7 cellular contexts compared by ENCODE assay signal in the genomic region with DNA sequence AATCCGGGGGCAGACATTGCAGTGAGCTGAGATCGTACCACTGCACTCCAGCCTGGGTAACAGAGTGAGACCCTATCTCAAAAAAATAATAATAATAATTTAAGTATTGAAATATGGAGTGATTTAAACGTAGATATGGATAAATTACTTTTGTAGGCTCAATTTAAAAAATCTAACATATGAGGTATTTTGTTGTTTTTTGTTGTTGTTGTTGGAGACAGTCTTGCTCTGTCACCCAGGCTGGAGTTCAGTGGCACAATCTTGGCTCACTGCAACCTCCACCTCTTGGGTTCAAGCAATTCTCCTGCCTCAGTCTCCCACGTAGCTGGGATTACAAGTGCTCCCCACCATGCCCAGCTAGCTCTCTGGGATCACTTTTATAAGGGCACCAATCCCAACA. TPM values are rescaled to one million over a fixed set of nuclear protein-coding genes. Genes with fewer than 3 reads are reported as not detected.
DNase-seq lines count a peak whose midpoint lies in the region; ATAC-seq, FAIRE-seq and TF ChIP-seq lines count a peak whose summit lies in the region.
"Not testable (repeated sequence)": the region's sequence is repeated elsewhere in the genome, so short reads cannot be mapped to it uniquely, and the experiment has no call there.

No MANE protein-coding gene starts in this region.

- FAIRE-seq in K562 (lab: Jason Lieb, UNC) = not testable (repeated sequence)

- peaks cover 60% of the 10 kb centered on the region for H3K4me1 Mint-ChIP-seq in CD8-positive, alpha-beta T cell (ENCODE audit: low read depth)
- peaks cover 44% of the 10 kb centered on the region for H3K4me1 Mint-ChIP-seq in activated CD4-positive, alpha-beta T cell treated with anti-CD3 and anti-CD28 coated beads, Interleukin-2, amount 10 ng/mL, durations not matched to agents 7 days and 5 days
- peaks cover 60% of the 10 kb centered on the region for H3K4me1 Mint-ChIP-seq in activated naive CD4-positive, alpha-beta T cell treated with anti-CD3 and anti-CD28 coated beads, Interleukin-2, amount 50 U/mL, for 24 hours
- H3K4me1 Mint-ChIP-seq in nephron (peaks cover 44% of the 10 kb centered on the region), type B pancreatic cell (ENCODE audit: unreplicated experiment) (peaks cover 29% of the 10 kb centered on the region)

- not testable (repeated sequence) for TF ChIP-seq CTCF in CD8-positive, alpha-beta T cell (IDR thresholded peaks at IDR 0.05); Loucy (conservative IDR thresholded peaks at IDR 0.05; ENCODE audit: low read length); K562 (IDR thresholded peaks at IDR 0.05 in 2 of 3, conservative IDR thresholded peaks at IDR 0.05 in 1 of 3; ENCODE audit: insufficient read depth in 2 of 3, low read depth in 1 of 3, low read length in 3 of 3); nephron (IDR thresholded peaks at IDR 0.05; ENCODE audit: unreplicated experiment in 3 of 3); type B pancreatic cell (conservative IDR thresholded peaks at IDR 0.05)

- CTCF ChIA-PET in CD8-positive, alpha-beta T cell (lab: Charles Lee); activated CD4-positive, alpha-beta T cell treated with anti-CD3 and anti-CD28 coated beads, Interleukin-2, amount 10 ng/mL, durations not matched to agents 7 days and 5 days (lab: Charles Lee); K562 (lab: Yijun Ruan, JAX; ENCODE audit: low intra/inter-chr PET ratio): not testable (repeated sequence)

- H3K36me3 Mint-ChIP-seq in CD8-positive, alpha-beta T cell = peaks cover 35% of the 10 kb centered on the region
- H3K36me3 Mint-ChIP-seq in activated CD4-positive, alpha-beta T cell treated with anti-CD3 and anti-CD28 coated beads, Interleukin-2, amount 10 ng/mL, durations not matched to agents 7 days and 5 days (ENCODE audit: low read depth) = peaks cover 32% of the 10 kb centered on the region
- peaks cover 19% of the 10 kb centered on the region for H3K36me3 Mint-ChIP-seq in activated naive CD4-positive, alpha-beta T cell treated with anti-CD3 and anti-CD28 coated beads, Interleukin-2, amount 50 U/mL, for 24 hours
- H3K36me3 Mint-ChIP-seq in nephron (ENCODE audit: low read depth) (peaks cover 26% of the 10 kb centered on the region), type B pancreatic cell (peaks cover 25% of the 10 kb centered on the region)

- H3K9me3 ChIP-seq in CD8-positive, alpha-beta T cell (ENCODE audit: low read length); Loucy (ENCODE audit: insufficient read depth, low read depth, low read length); K562 (replicated peaks; ENCODE audit: control insufficient read depth, insufficient read depth, low read depth, low read length): not testable (repeated sequence)

- H3K4me2 ChIP-seq in Loucy (ENCODE audit: low read depth, low read length, poor library complexity, severe bottlenecking) (peak overlapping the region; percentile 86), K562 (ENCODE audit: insufficient read depth, low read length) (0 out of 2 replicates have a peak overlapping the region, but pooled peaks have one; percentile 18)

- not testable (repeated sequence) for H3K9me3 Mint-ChIP-seq in CD8-positive, alpha-beta T cell; activated CD4-positive, alpha-beta T cell treated with anti-CD3 and anti-CD28 coated beads, Interleukin-2, amount 10 ng/mL, durations not matched to agents 7 days and 5 days; activated naive CD4-positive, alpha-beta T cell treated with anti-CD3 and anti-CD28 coated beads, Interleukin-2, amount 50 U/mL, for 24 hours; nephron; type B pancreatic cell

- peaks cover 92% of the 10 kb centered on the region for H3K79me2 ChIP-seq in Loucy (ENCODE audit: insufficient read depth, low read length)
- peaks cover 95% of the 10 kb centered on the region for H3K79me2 ChIP-seq in K562 (ENCODE audit: control insufficient read depth, insufficient read depth, low read length)

- DNase-seq in CD8-positive, alpha-beta T cell; activated CD4-positive, alpha-beta T cell treated with anti-CD3 and anti-CD28 coated beads, Interleukin-2, amount 10 ng/mL, durations not matched to agents 7 days and 5 days; K562 (ENCODE audit: extremely low read depth in 1 of 4, low spot score in 3 of 4); type B pancreatic cell (ENCODE audit: extremely low spot score, unreplicated experiment): not testable (repeated sequence)

- peaks cover 42% of the 10 kb centered on the region for H3K4me1 ChIP-seq in CD8-positive, alpha-beta T cell (ENCODE audit: insufficient read depth, low read length)
- H3K4me1 ChIP-seq in Loucy (ENCODE audit: insufficient read depth, low read length, poor library complexity, severe bottlenecking) = peaks cover 48% of the 10 kb centered on the region
- not testable (repeated sequence) for H3K4me1 ChIP-seq in K562 (replicated peaks in 1 of 2; ENCODE audit: control insufficient read depth in 2 of 2, insufficient read depth in 2 of 2, low read length in 2 of 2)

- TF ChIP-seq POLR2A in K562 (conservative IDR thresholded peaks at IDR 0.05) = not testable (repeated sequence)

- in situ Hi-C loops in K562 (cut with MboI) = not testable (repeated sequence)

- not testable (repeated sequence) for H3K27me3 Mint-ChIP-seq in CD8-positive, alpha-beta T cell (ENCODE audit: low read depth); activated CD4-positive, alpha-beta T cell treated with anti-CD3 and anti-CD28 coated beads, Interleukin-2, amount 10 ng/mL, durations not matched to agents 7 days and 5 days; activated naive CD4-positive, alpha-beta T cell treated with anti-CD3 and anti-CD28 coated beads, Interleukin-2, amount 50 U/mL, for 24 hours; nephron (ENCODE audit: low read depth); type B pancreatic cell

- not testable (repeated sequence) for H3K9ac ChIP-seq in Loucy (ENCODE audit: low read depth, low read length, poor library complexity, severe bottlenecking); K562 (ENCODE audit: insufficient read depth in 1 of 2, low read depth in 2 of 2, low read length in 2 of 2)

- POLR2A ChIA-PET in CD8-positive, alpha-beta T cell (lab: Charles Lee); activated CD4-positive, alpha-beta T cell treated with anti-CD3 and anti-CD28 coated beads, Interleukin-2, amount 10 ng/mL, durations not matched to agents 7 days and 5 days (lab: Charles Lee): not testable (repeated sequence)
- POLR2A ChIA-PET in K562 (lab: Yijun Ruan, JAX) = interaction anchor here (1.4 kb wide), 1 partner anchor 13 kb away, joined by 3 read pairs; no protein-coding TSS in a partner anchor

- not testable (repeated sequence) for H3K4me3 ChIP-seq in CD8-positive, alpha-beta T cell (ENCODE audit: low read depth, low read length); K562
- peak overlapping the region; percentile 67 for H3K4me3 ChIP-seq in Loucy (ENCODE audit: low read length, poor library complexity, severe bottlenecking)

- H3K9me2 ChIP-seq in Loucy (replicated peaks; ENCODE audit: low read depth, low read length) = not testable (repeated sequence)

- H3K27me3 ChIP-seq in CD8-positive, alpha-beta T cell (ENCODE audit: insufficient read depth, low read length); Loucy (ENCODE audit: insufficient read depth, low read length, poor library complexity, severe bottlenecking); K562 (ENCODE audit: control insufficient read depth in 2 of 2, insufficient read depth in 2 of 2, low read length in 2 of 2): not testable (repeated sequence)

- peak overlapping the region; percentile 1 for H3K4me3 Mint-ChIP-seq in CD8-positive, alpha-beta T cell
- H3K4me3 Mint-ChIP-seq in activated CD4-positive, alpha-beta T cell treated with anti-CD3 and anti-CD28 coated beads, Interleukin-2, amount 10 ng/mL, durations not matched to agents 7 days and 5 days = not testable (repeated sequence)
- peak overlapping the region; percentile 27 for H3K4me3 Mint-ChIP-seq in activated naive CD4-positive, alpha-beta T cell treated with anti-CD3 and anti-CD28 coated beads, Interleukin-2, amount 50 U/mL, for 24 hours
- H3K4me3 Mint-ChIP-seq in nephron (peak overlapping the region in 2 of 3 experiments; percentile 40 to 60), type B pancreatic cell (peak overlapping the region; percentile 60)

- H3K9me1 ChIP-seq in K562 (ENCODE audit: control insufficient read depth, insufficient read depth, low read length) = not testable (repeated sequence)

- not testable (repeated sequence) for H3K27ac Mint-ChIP-seq in CD8-positive, alpha-beta T cell; activated naive CD4-positive, alpha-beta T cell treated with anti-CD3 and anti-CD28 coated beads, Interleukin-2, amount 50 U/mL, for 24 hours; nephron; type B pancreatic cell
- H3K27ac Mint-ChIP-seq in activated CD4-positive, alpha-beta T cell treated with anti-CD3 and anti-CD28 coated beads, Interleukin-2, amount 10 ng/mL, durations not matched to agents 7 days and 5 days = peak overlapping the region; percentile 73

- intact Hi-C loops in CD8-positive, alpha-beta T cell (cut with DNase I, micrococcal nuclease) = loop anchor here in 1 of 2 experiments (5.0 kb wide), 2 partner anchors 273 to 1503 kb away; a partner anchor contains a TSS
- intact Hi-C loops in K562 (cut with micrococcal nuclease) = not testable (repeated sequence)

- not testable (repeated sequence) for ATAC-seq in CD8-positive, alpha-beta T cell; K562

- whole genome bisulfite sequencing in K562 (ENCODE audit: insufficient coverage, low coverage, missing lambda C conversion rate) = 56% methylated on average over 4 of the region's 4 CpGs

- not testable (repeated sequence) for H3K36me3 ChIP-seq in CD8-positive, alpha-beta T cell (ENCODE audit: insufficient read depth, low read length); Loucy (ENCODE audit: insufficient read depth, low read length)
- H3K36me3 ChIP-seq in K562 (ENCODE audit: control insufficient read depth, insufficient read depth, low read length) = peaks cover 36% of the 10 kb centered on the region

- TF ChIP-seq EP300 in K562 (IDR thresholded peaks at IDR 0.05; ENCODE audit: low read length) = not testable (repeated sequence)

- not testable (repeated sequence) for BruUV-seq in K562 (replicated peaks; lab: Mats Ljungman, UMichigan)

- H3F3A ChIP-seq in Loucy (ENCODE audit: low read depth) = not testable (repeated sequence)

- H4K20me1 ChIP-seq in Loucy (ENCODE audit: insufficient read depth, low read length, poor library complexity, severe bottlenecking) = peaks cover 33% of the 10 kb centered on the region
- H4K20me1 ChIP-seq in K562 (replicated peaks; ENCODE audit: control insufficient read depth, insufficient read depth, low read length) = not testable (repeated sequence)

- not testable (repeated sequence) for H2AFZ ChIP-seq in Loucy (ENCODE audit: low read length); K562 (ENCODE audit: low read depth, low read length)

- not testable (repeated sequence) for H3K27ac ChIP-seq in CD8-positive, alpha-beta T cell (ENCODE audit: low read depth, low read length); K562 (ENCODE audit: extremely low read depth, low read depth, low read length)

- not testable (repeated sequence) for TF ChIP-seq RAD21 in K562 (CRISPR knock-in tag; conservative IDR thresholded peaks at IDR 0.05 in 1 of 2, IDR thresholded peaks at IDR 0.05 in 1 of 2)

RNA-seq across cellular contexts. Expression of a gene that starts 2.7 kb away (rescaled TPM):
- total RNA-seq in CD8-positive, alpha-beta T cell = 10 to 100 TPM; 13.1 to 14.3 TPM
- total RNA-seq in activated CD4-positive, alpha-beta T cell treated with anti-CD3 and anti-CD28 coated beads, Interleukin-2, amount 10 ng/mL, durations not matched to agents 7 days and 5 days = 10 to 100 TPM; 30.0 to 32.0 TPM
- 10.8 and 88.8 TPM in 2 replicates for total RNA-seq in K562 (2011; cell fraction: chromatin; rRNA removed; ENCODE audit: low replicate concordance)
- 8.8 and 14.1 TPM in 2 replicates for total RNA-seq in K562 (2011; cell fraction: nucleolus; rRNA removed)
- total RNA-seq in K562 (2011; cell fraction: nucleoplasm; rRNA removed) = 17.6 and 19.9 TPM in 2 replicates
- 11.1 and 12.8 TPM in 2 replicates for total RNA-seq in K562 (2014; rRNA removed)
- 27.9 and 31.6 TPM in 2 replicates for total RNA-seq in K562 (2014; rRNA removed; fragmentation: Illumina TruSeq; extraction: Trizol)
- 21.4 and 28.8 TPM in 2 replicates for total RNA-seq in K562 (2015; rRNA removed; fragmentation: Illumina TruSeq; extraction: Trizol)
- 25.3 and 26.5 TPM in 2 replicates for total RNA-seq in K562 (2021)
- polyA plus RNA-seq in K562 (2011; rRNA removed) = 8.7 and 14.6 TPM in 2 replicates
- 1.3 and 1.9 TPM in 2 replicates for polyA plus RNA-seq in K562 (2011; cell fraction: cytosol; rRNA removed)
- 3.8 and 4.3 TPM in 2 replicates for polyA plus RNA-seq in K562 (2011; cell fraction: nucleus; rRNA removed)
- 11.7 and 15.0 TPM in 2 replicates for polyA plus RNA-seq in K562 (2012)
- polyA plus RNA-seq in K562 (2014; fragmentation: Illumina TruSeq; extraction: Trizol) = 18.0 and 22.1 TPM in 2 replicates
- polyA plus RNA-seq in K562 (2014; fragmentation: Nextera tagmentation; extraction: Ambion mirVana) = 10 to 100 TPM in 1 of 2 experiments, 1 to 10 TPM in 1; 9.1 to 14.7 TPM
- polyA plus RNA-seq in K562 (2014; rRNA removed) = 12.0 and 13.1 TPM in 2 replicates
- 46.4 and 54.8 TPM in 2 replicates for polyA minus RNA-seq in K562 (2011; rRNA and poly(A)+ RNA removed)
- polyA minus RNA-seq in K562 (2011; cell fraction: cytosol; rRNA and poly(A)+ RNA removed) = 5.2 and 9.5 TPM in 2 replicates
- polyA minus RNA-seq in K562 (2011; cell fraction: nucleus; rRNA and poly(A)+ RNA removed) = 25.6 and 47.9 TPM in 2 replicates
- 28.4 and 32.5 TPM in 2 replicates for total RNA-seq in type B pancreatic cell (ENCODE audit: low replicate concordance)

RNA-seq across cellular contexts. Expression of a gene that starts 3.0 kb away (rescaled TPM):
- 10 to 100 TPM; 60.8 to 64.5 TPM for total RNA-seq in CD8-positive, alpha-beta T cell
- 10 to 100 TPM; 31.8 to 35.8 TPM for total RNA-seq in activated CD4-positive, alpha-beta T cell treated with anti-CD3 and anti-CD28 coated beads, Interleukin-2, amount 10 ng/mL, durations not matched to agents 7 days and 5 days
- 13.1 and 40.1 TPM in 2 replicates for total RNA-seq in K562 (2011; cell fraction: chromatin; rRNA removed; ENCODE audit: low replicate concordance)
- 5.5 and 6.2 TPM in 2 replicates for total RNA-seq in K562 (2011; cell fraction: nucleolus; rRNA removed)
- 10.2 and 11.1 TPM in 2 replicates for total RNA-seq in K562 (2011; cell fraction: nucleoplasm; rRNA removed)
- total RNA-seq in K562 (2014; rRNA removed) (27.5 and 31.6 TPM in 2 replicates), K562 (2014; rRNA removed; fragmentation: Illumina TruSeq; extraction: Trizol) (48.9 and 57.9 TPM in 2 replicates), K562 (2015; rRNA removed; fragmentation: Illumina TruSeq; extraction: Trizol) (38.9 and 42.7 TPM in 2 replicates), K562 (2021) (34.2 and 34.5 TPM in 2 replicates), type B pancreatic cell (ENCODE audit: low replicate concordance) (41.7 and 69.7 TPM in 2 replicates)
- polyA plus RNA-seq in K562 (2011; rRNA removed) (28.5 and 43.7 TPM in 2 replicates), K562 (2014; fragmentation: Illumina TruSeq; extraction: Trizol) (37.1 and 41.3 TPM in 2 replicates), K562 (2014; fragmentation: Nextera tagmentation; extraction: Ambion mirVana) (1 to 10 TPM; 6.0 to 8.5 TPM), K562 (2014; rRNA removed) (22.7 and 23.5 TPM in 2 replicates)
- 12.6 and 25.3 TPM in 2 replicates for polyA plus RNA-seq in K562 (2011; cell fraction: cytosol; rRNA removed)
- polyA plus RNA-seq in K562 (2011; cell fraction: nucleus; rRNA removed) = 22.6 and 28.2 TPM in 2 replicates
- polyA plus RNA-seq in K562 (2012) = 18.6 and 20.2 TPM in 2 replicates
- 50.7 and 51.3 TPM in 2 replicates for polyA minus RNA-seq in K562 (2011; rRNA and poly(A)+ RNA removed)
- 14.7 and 23.6 TPM in 2 replicates for polyA minus RNA-seq in K562 (2011; cell fraction: cytosol; rRNA and poly(A)+ RNA removed)
- polyA minus RNA-seq in K562 (2011; cell fraction: nucleus; rRNA and poly(A)+ RNA removed) = 10.2 and 18.2 TPM in 2 replicates

RNA-seq across cellular contexts. Expression of a gene that starts 57.0 kb away (rescaled TPM):
- 1 to 10 TPM; 3.3 to 3.7 TPM for total RNA-seq in CD8-positive, alpha-beta T cell
- total RNA-seq in activated CD4-positive, alpha-beta T cell treated with anti-CD3 and anti-CD28 coated beads, Interleukin-2, amount 10 ng/mL, durations not matched to agents 7 days and 5 days = 10 to 100 TPM; 31.1 to 32.0 TPM
- total RNA-seq in K562 (2011; cell fraction: chromatin; rRNA removed; ENCODE audit: low replicate concordance) = 6.6 and 22.6 TPM in 2 replicates
- total RNA-seq in K562 (2011; cell fraction: nucleolus; rRNA removed) = 4.8 and 6.6 TPM in 2 replicates
- 6.9 and 7.6 TPM in 2 replicates for total RNA-seq in K562 (2011; cell fraction: nucleoplasm; rRNA removed)
- total RNA-seq in K562 (2014; rRNA removed) (10.9 and 12.4 TPM in 2 replicates), K562 (2014; rRNA removed; fragmentation: Illumina TruSeq; extraction: Trizol) (19.1 and 23.8 TPM in 2 replicates), K562 (2015; rRNA removed; fragmentation: Illumina TruSeq; extraction: Trizol) (16.4 and 18.2 TPM in 2 replicates), K562 (2021) (12.2 and 12.5 TPM in 2 replicates), type B pancreatic cell (ENCODE audit: low replicate concordance) (10.7 and 14.6 TPM in 2 replicates)
- polyA plus RNA-seq in K562 (2011; rRNA removed) (15.5 and 19.2 TPM in 2 replicates), K562 (2014; fragmentation: Illumina TruSeq; extraction: Trizol) (19.3 and 21.5 TPM in 2 replicates), K562 (2014; fragmentation: Nextera tagmentation; extraction: Ambion mirVana) (10 to 100 TPM; 12.7 to 18.8 TPM), K562 (2014; rRNA removed) (11.7 and 12.7 TPM in 2 replicates)
- 3.3 and 8.9 TPM in 2 replicates for polyA plus RNA-seq in K562 (2011; cell fraction: cytosol; rRNA removed)
- polyA plus RNA-seq in K562 (2011; cell fraction: nucleus; rRNA removed) = 14.0 and 22.1 TPM in 2 replicates
- 10.9 and 12.9 TPM in 2 replicates for polyA plus RNA-seq in K562 (2012)
- polyA minus RNA-seq in K562 (2011; rRNA and poly(A)+ RNA removed) = 14.7 and 16.5 TPM in 2 replicates
- 4.6 and 7.4 TPM in 2 replicates for polyA minus RNA-seq in K562 (2011; cell fraction: cytosol; rRNA and poly(A)+ RNA removed)
- polyA minus RNA-seq in K562 (2011; cell fraction: nucleus; rRNA and poly(A)+ RNA removed) = 6.2 and 12.8 TPM in 2 replicates

RNA-seq across cellular contexts. Expression of a gene that starts 57.2 kb away (rescaled TPM):
- 10 to 100 TPM in 1 of 2 experiments, 1 to 10 TPM in 1; 10.0 to 10.4 TPM for total RNA-seq in CD8-positive, alpha-beta T cell
- total RNA-seq in activated CD4-positive, alpha-beta T cell treated with anti-CD3 and anti-CD28 coated beads, Interleukin-2, amount 10 ng/mL, durations not matched to agents 7 days and 5 days = 10 to 100 TPM; 14.7 to 20.0 TPM
- total RNA-seq in K562 (2011; cell fraction: chromatin; rRNA removed; ENCODE audit: low replicate concordance) = 0.60 and 3.7 TPM in 2 replicates
- 0.67 and 1.1 TPM in 2 replicates for total RNA-seq in K562 (2011; cell fraction: nucleolus; rRNA removed)
- 3.1 and 7.3 TPM in 2 replicates for total RNA-seq in K562 (2011; cell fraction: nucleoplasm; rRNA removed)
- total RNA-seq in K562 (2014; rRNA removed) (16.5 and 17.2 TPM in 2 replicates), K562 (2014; rRNA removed; fragmentation: Illumina TruSeq; extraction: Trizol) (31.6 and 37.3 TPM in 2 replicates), K562 (2015; rRNA removed; fragmentation: Illumina TruSeq; extraction: Trizol) (18.1 and 18.5 TPM in 2 replicates), K562 (2021) (20.5 and 22.6 TPM in 2 replicates), type B pancreatic cell (ENCODE audit: low replicate concordance) (6.5 and 10.9 TPM in 2 replicates)
- polyA plus RNA-seq in K562 (2011; rRNA removed) (22.3 and 26.0 TPM in 2 replicates), K562 (2014; fragmentation: Illumina TruSeq; extraction: Trizol) (15.3 and 15.8 TPM in 2 replicates), K562 (2014; fragmentation: Nextera tagmentation; extraction: Ambion mirVana) (10 to 100 TPM; 27.1 to 28.7 TPM), K562 (2014; rRNA removed) (19.5 and 24.1 TPM in 2 replicates)
- polyA plus RNA-seq in K562 (2011; cell fraction: cytosol; rRNA removed) = 2.4 and 9.9 TPM in 2 replicates
- polyA plus RNA-seq in K562 (2011; cell fraction: nucleus; rRNA removed) = 1.1 and 3.3 TPM in 2 replicates
- 22.9 and 23.1 TPM in 2 replicates for polyA plus RNA-seq in K562 (2012)
- 6.1 and 9.7 TPM in 2 replicates for polyA minus RNA-seq in K562 (2011; rRNA and poly(A)+ RNA removed)
- 4.8 and 5.2 TPM in 2 replicates for polyA minus RNA-seq in K562 (2011; cell fraction: cytosol; rRNA and poly(A)+ RNA removed)
- 0.67 and 2.7 TPM in 2 replicates for polyA minus RNA-seq in K562 (2011; cell fraction: nucleus; rRNA and poly(A)+ RNA removed)
